Comparison of ENCODE assay signal across 26 cellular contexts in the genomic region with DNA sequence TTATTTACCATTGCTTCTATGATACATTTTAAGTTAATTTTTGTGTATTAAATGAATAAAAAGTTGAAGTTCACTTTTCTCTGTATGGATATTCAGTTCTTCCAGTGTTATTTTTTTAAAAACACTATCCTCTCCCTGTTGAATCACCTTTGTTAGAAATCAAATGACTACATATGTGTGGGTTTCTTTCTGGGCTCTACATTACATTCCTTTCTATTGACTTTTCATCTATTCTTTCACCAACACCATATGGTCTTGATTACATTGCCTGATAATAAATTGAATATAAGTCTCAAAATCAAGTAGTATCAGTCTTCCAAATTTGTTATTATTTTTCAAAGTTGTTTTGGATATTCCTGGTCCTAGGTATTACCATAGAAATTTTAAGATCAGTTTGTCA. TPM values are rescaled to one million over a fixed set of nuclear protein-coding genes. Genes with fewer than 3 reads are reported as not detected.
DNase-seq lines count a peak whose midpoint lies in the region; ATAC-seq, FAIRE-seq and TF ChIP-seq lines count a peak whose summit lies in the region.
"Had no signal": no experiment of that assay in that cellular context is flagged by ENCODE, and none has a peak within 500 bp of the region (broad histone marks: within the 10 kb centered on the region; RNA-seq: fewer than 3 reads in every experiment).

No MANE protein-coding gene starts in this region.

- peaks cover under 1% of the 10 kb centered on the region; the same call in 1 of the 2 replicates for H3K27me3 ChIP-seq in IMR-90 (ENCODE audit: control insufficient read depth, insufficient read depth, low read length)
- no peaks in the 10 kb centered on the region for H3K27me3 ChIP-seq in bronchial epithelial cell (ENCODE audit: control insufficient read depth, insufficient read depth, low read length)
- H3K27me3 ChIP-seq in mesenchymal stem cell (ENCODE audit: control insufficient read depth in 1 of 2, insufficient read depth in 1 of 2, low read length in 2 of 2): peaks cover 0 to 7% of the 10 kb centered on the region in 2 experiments
- H3K27me3 ChIP-seq: BLaER1 had no signal

- H3K27ac ChIP-seq in IMR-90 (ENCODE audit: insufficient read depth, low read length) (no peak overlapping the region), mesenchymal stem cell (ENCODE audit: low read length, poor library complexity, severe bottlenecking) (no peak overlapping the region)
- H3K27ac ChIP-seq: BLaER1, esophagus muscularis mucosa, heart left ventricle, psoas muscle, skin epidermis had no signal

- H3K79me1 ChIP-seq in IMR-90 (ENCODE audit: low read depth in 1 of 2, low read length in 2 of 2): no peaks in the 10 kb centered on the region
- H3K79me1 ChIP-seq in mesenchymal stem cell (replicated peaks; ENCODE audit: low read length, poor library complexity, severe bottlenecking): no peaks in the 10 kb centered on the region

- DNase-seq in EH (ENCODE audit: low read depth) (peak; percentile 20), IMR-90 (peak; percentile 70), bronchial epithelial cell (ENCODE audit: low read depth) (peak; percentile 86), mesenchymal stem cell (no peak), HPDE6-E6E7 (ENCODE audit: extremely low spot score) (no peak), DMS79 treated with DMSO at 0.1 percent for 48 hours (lab: John Stamatoyannopoulos, UW) (no peak), Right ventricle myocardium superior (no peak), cerebellum (ENCODE audit: low spot score) (no peak)
- DNase-seq: activated CD4-positive, alpha-beta memory T cell treated with anti-CD3 and anti-CD28 coated beads, Interleukin-2, amount 10 ng/mL, durations not matched to agents 7 days and 5 days; activated CD4-positive, CD25-positive, alpha-beta regulatory T cell; activated naive CD4-positive, alpha-beta T cell treated with anti-CD3 and anti-CD28 coated beads for 36 hours; activated T-cell treated with anti-CD3 and anti-CD28 coated beads, Interleukin-2, amount 50 U/mL, for 1 hour; aorta; effector memory CD4-positive, alpha-beta T cell; heart left ventricle; KBM-7; left ventricle myocardium superior; NCI-H1694 treated with DMSO at 0.1 percent for 48 hours; NCI-H2227 treated with DMSO at 0.1 percent for 48 hours; NCI-H774; psoas muscle; stimulated activated naive CD8-positive, alpha-beta T cell treated with anti-CD3 and anti-CD28 coated beads, Interleukin-15, amount 100 ng/mL, for 72 hours; T-helper 9 cell had no signal

- no TSS peak for BruUV-seq in IMR-90 (replicated peaks; lab: Mats Ljungman, UMichigan)

- no peak overlapping the region for H4K5ac ChIP-seq in IMR-90 (ENCODE audit: low read depth, low read length)

- H3K9ac ChIP-seq in IMR-90 (ENCODE audit: low read depth, low read length) (no peak overlapping the region), mesenchymal stem cell (ENCODE audit: low read length) (peak overlapping the region; percentile 3)
- H3K9ac ChIP-seq: BLaER1 had no signal

- POLR2A ChIA-PET in IMR-90 (lab: Charles Lee; ENCODE audit: unreplicated experiment): no interaction called here

- H2BK5ac ChIP-seq in IMR-90 (ENCODE audit: low read depth, low read length, poor library complexity, severe bottlenecking) (no peak overlapping the region), mesenchymal stem cell (ENCODE audit: low read depth, low read length, poor library complexity, severe bottlenecking) (no peak overlapping the region)

- ATAC-seq in IMR-90 (ENCODE audit: low read depth) (no peak), Right ventricle myocardium superior (ENCODE audit: poor library complexity) (no peak)
- ATAC-seq: heart left ventricle; left ventricle myocardium superior; psoas muscle; stimulated activated naive CD8-positive, alpha-beta T cell treated with anti-CD3 and anti-CD28 coated beads, Interleukin-15, amount 100 ng/mL, for 72 hours had no signal

- no peaks in the 10 kb centered on the region for H4K20me1 ChIP-seq in IMR-90 (ENCODE audit: insufficient read depth, low read length)
- H4K20me1 ChIP-seq: BLaER1 had no signal

- H3K4ac ChIP-seq in IMR-90 (ENCODE audit: low read depth, low read length): no peak overlapping the region
- H3K4ac ChIP-seq in mesenchymal stem cell (ENCODE audit: low read depth in 1 of 2, low read length in 2 of 2): no peak overlapping the region

- no peak overlapping the region for H2AFZ ChIP-seq in IMR-90 (replicated peaks; ENCODE audit: low read length, poor library complexity)
- no peak overlapping the region for H2AFZ ChIP-seq in mesenchymal stem cell (ENCODE audit: low read depth, low read length)

- H2AK5ac ChIP-seq in IMR-90 (ENCODE audit: low read depth, low read length) (no peak overlapping the region), mesenchymal stem cell (ENCODE audit: low read length, severe bottlenecking) (no peak overlapping the region)

- no peak overlapping the region for H4K91ac ChIP-seq in IMR-90 (ENCODE audit: insufficient read depth, low read depth, low read length)
- H4K91ac ChIP-seq in mesenchymal stem cell (ENCODE audit: low read length): no peak overlapping the region

- H3K4me1 ChIP-seq in IMR-90 (ENCODE audit: control insufficient read depth, insufficient read depth, low read length) (no peaks in the 10 kb centered on the region), mesenchymal stem cell (ENCODE audit: control insufficient read depth, insufficient read depth, low read depth, low read length) (no peaks in the 10 kb centered on the region)
- H3K4me1 ChIP-seq: BLaER1, esophagus muscularis mucosa, heart left ventricle, psoas muscle had no signal

- H3K9me3 ChIP-seq in IMR-90 (ENCODE audit: control insufficient read depth, insufficient read depth, low read length) (no peaks in the 10 kb centered on the region), mesenchymal stem cell (ENCODE audit: control insufficient read depth, low read length) (no peaks in the 10 kb centered on the region)
- H3K9me3 ChIP-seq: BLaER1, esophagus muscularis mucosa, heart left ventricle, psoas muscle had no signal

- H2BK20ac ChIP-seq in IMR-90 (ENCODE audit: low read depth, low read length): no peak overlapping the region

- H2BK12ac ChIP-seq in mesenchymal stem cell (ENCODE audit: low read length in 2 of 2): no peak overlapping the region

- TF ChIP-seq CTCF in IMR-90 (conservative IDR thresholded peaks at IDR 0.05; ENCODE audit: low read depth, low read length): no peak
- no peak for TF ChIP-seq CTCF in bronchial epithelial cell (IDR thresholded peaks at IDR 0.05; ENCODE audit: insufficient read depth, low read length, severe bottlenecking)

- CTCF ChIA-PET in IMR-90 (lab: Yijun Ruan, JAX): no interaction called here

- no peak overlapping the region for H3K56ac ChIP-seq in IMR-90 (ENCODE audit: extremely low read depth, insufficient read depth, low read length)

- no peaks in the 10 kb centered on the region for H3K9me1 ChIP-seq in IMR-90 (ENCODE audit: insufficient read depth, low read length)

- H3K14ac ChIP-seq in IMR-90 (replicated peaks; ENCODE audit: low read depth, low read length) (no peak overlapping the region), mesenchymal stem cell (ENCODE audit: low read length in 2 of 2) (no peak overlapping the region)

- TF ChIP-seq POLR2A in IMR-90 (IDR thresholded peaks at IDR 0.05; ENCODE audit: low read depth, low read length): no peak

- intact Hi-C loops in IMR-90 (cut with micrococcal nuclease): no loop called here
- intact Hi-C loops in Right ventricle myocardium superior (cut with DNase I): no loop called here

- no peak overlapping the region for H2BK120ac ChIP-seq in IMR-90 (ENCODE audit: low read depth, low read length)
- no peak overlapping the region for H2BK120ac ChIP-seq in mesenchymal stem cell (ENCODE audit: low read depth, low read length)

- no peak for FAIRE-seq in bronchial epithelial cell (lab: Jason Lieb, UNC)

- H2BK15ac ChIP-seq in IMR-90 (ENCODE audit: low read depth, low read length): no peak overlapping the region
- H2BK15ac ChIP-seq in mesenchymal stem cell (ENCODE audit: low read depth, poor library complexity, severe bottlenecking): no peak overlapping the region

- dilution Hi-C loops in IMR-90 (cut with HindIII; ENCODE audit: low sequenced_read_pairs, unreplicated experiment): no loop called here

- no peak overlapping the region for H3K18ac ChIP-seq in IMR-90 (ENCODE audit: low read depth, low read length)
- H3K18ac ChIP-seq in mesenchymal stem cell (ENCODE audit: low read depth in 1 of 2, low read length in 2 of 2): no peak overlapping the region

- H3K23ac ChIP-seq in IMR-90 (ENCODE audit: low read depth, low read length): no peak overlapping the region
- H3K23ac ChIP-seq in mesenchymal stem cell (ENCODE audit: low read length in 2 of 2): no peak overlapping the region

- in situ Hi-C loops in IMR-90 (cut with MboI; ENCODE audit: low sequenced_read_pairs): no loop called here

- H3K36me3 ChIP-seq in IMR-90 (ENCODE audit: control insufficient read depth, insufficient read depth, low read length) (no peaks in the 10 kb centered on the region), bronchial epithelial cell (ENCODE audit: control insufficient read depth, insufficient read depth, low read length) (no peaks in the 10 kb centered on the region), mesenchymal stem cell (ENCODE audit: control insufficient read depth in 1 of 2, insufficient read depth in 2 of 2, low read depth in 1 of 2, low read length in 2 of 2) (no peaks in the 10 kb centered on the region)
- H3K36me3 ChIP-seq: BLaER1, esophagus muscularis mucosa, heart left ventricle had no signal

- H4K8ac ChIP-seq in IMR-90 (ENCODE audit: low read depth in 2 of 2, low read length in 2 of 2): no peak overlapping the region
- no peak overlapping the region for H4K8ac ChIP-seq in mesenchymal stem cell (ENCODE audit: low read length)

- TF ChIP-seq RAD21 in IMR-90 (IDR thresholded peaks at IDR 0.05; ENCODE audit: low read length): no peak

- no peak overlapping the region for H2AK9ac ChIP-seq in IMR-90 (replicated peaks; ENCODE audit: low read depth, low read length, poor library complexity)

- H3K4me3 ChIP-seq in IMR-90 (ENCODE audit: insufficient read depth, low read depth, low read length) (no peak overlapping the region), bronchial epithelial cell (ENCODE audit: low read depth, low read length) (no peak overlapping the region), mesenchymal stem cell (ENCODE audit: insufficient read depth in 1 of 2, low read depth in 1 of 2, low read length in 2 of 2) (no peak overlapping the region)
- H3K4me3 ChIP-seq: BLaER1, esophagus muscularis mucosa, heart left ventricle, psoas muscle, skin epidermis had no signal

- no peak overlapping the region for H3K4me2 ChIP-seq in IMR-90 (ENCODE audit: low read depth, low read length)
- H3K4me2 ChIP-seq in mesenchymal stem cell (ENCODE audit: low read length, poor library complexity, severe bottlenecking): no peak overlapping the region
- H3K4me2 ChIP-seq: BLaER1 had no signal

TF ChIP-seq in IMR-90, 13 proteins besides CTCF, POLR2A, EP300 and RAD21 (continues in another document):
- TF ChIP-seq NFE2L2 (IDR thresholded peaks at IDR 0.05; ENCODE audit: low read depth, low read length): no peak

RNA-seq across cellular contexts. Expression of a gene that starts 7.3 kb away (rescaled TPM):
- total RNA-seq in IMR-90 (2012; rRNA removed): under 0.01 TPM in 2 replicates
- 0.05 TPM in 1 of 2 replicates, not detected in the other for polyA plus RNA-seq in IMR-90 (2012; rRNA removed)
- polyA plus RNA-seq in IMR-90 (2012; cell fraction: cytosol; rRNA removed): not detected in 2 replicates
- polyA plus RNA-seq in IMR-90 (2012; cell fraction: nucleus; rRNA removed; ENCODE audit: low replicate concordance): 0.04 and 0.07 TPM in 2 replicates
- total RNA-seq in bronchial epithelial cell: 9.2 and 14.2 TPM in 2 replicates
- 0.28 TPM for polyA plus RNA-seq in mesenchymal stem cell (2013, experiment 1 of 2)
- polyA plus RNA-seq in mesenchymal stem cell (2013, experiment 2 of 2): 0.34 TPM
- 0.05 TPM for total RNA-seq in Right ventricle myocardium superior
- 0.73 TPM for total RNA-seq in cerebellum
- total RNA-seq: activated CD4-positive, alpha-beta memory T cell treated with anti-CD3 and anti-CD28 coated beads, Interleukin-2, amount 10 ng/mL, durations not matched to agents 7 days and 5 days; activated naive CD4-positive, alpha-beta T cell treated with anti-CD3 and anti-CD28 coated beads for 36 hours; left ventricle myocardium superior had no signal

Comparison
In these comparisons a context has a peak if more than half of its experiments do, and no peak if none do; other contexts are left out.
1. DNase-seq: peak in EH (single experiment), IMR-90 (single experiment) and bronchial epithelial cell (single experiment); none in mesenchymal stem cell (single experiment), HPDE6-E6E7 (single experiment), DMS79 treated with DMSO at 0.1 percent for 48 hours (single experiment), Right ventricle myocardium superior (single experiment) and cerebellum (single experiment).